In genomic region chr10:128631801-128632241, GRCh38 we compare ENCODE assay signal across 9 cellular contexts.
DNase-seq lines count a peak whose midpoint lies in the region; ATAC-seq and TF ChIP-seq lines count a peak whose summit lies in the region.
"Had no signal": no experiment of that assay in that cellular context is flagged by ENCODE, and none has a peak within 500 bp of the region (broad histone marks: within the 10 kb centered on the region; RNA-seq: fewer than 3 reads in every experiment).

No MANE protein-coding gene starts in this region.

- peak overlapping the region; percentile 67 for H2AFZ ChIP-seq in MM.1S (ENCODE audit: low read length)

- 0 out of 2 replicates have a peak, but pooled peaks cover 5% of the 10 kb centered on the region for H3K4me1 ChIP-seq in MM.1S (ENCODE audit: low read length)
- H3K4me1 ChIP-seq: pancreas had no signal

- 0 out of 2 replicates have a peak overlapping the region, but pooled peaks have one; percentile 5 for H3K4me3 ChIP-seq in MM.1S (ENCODE audit: low read length)
- H3K4me3 ChIP-seq: pancreas had no signal

- no peaks in the 10 kb centered on the region for H3K27me3 Mint-ChIP-seq in osteocyte (ENCODE audit: unreplicated experiment)

- no peaks in the 10 kb centered on the region for H3K36me3 Mint-ChIP-seq in osteocyte (ENCODE audit: unreplicated experiment)

- ATAC-seq in GM19324 (IDR thresholded peaks at IDR 0.05; ENCODE audit: low FRiP score, unreplicated experiment) (no peak), HG03025 (IDR thresholded peaks at IDR 0.05; ENCODE audit: low FRiP score, unreplicated experiment) (no peak)
- ATAC-seq: pancreas had no signal

- H3K36me3 ChIP-seq in MM.1S (replicated peaks; ENCODE audit: insufficient read depth, low read length) = no peaks in the 10 kb centered on the region
- H3K36me3 ChIP-seq: pancreas had no signal

- H3K4me2 ChIP-seq in MM.1S (ENCODE audit: low read depth, low read length) = peak overlapping the region; percentile 54

- no peaks in the 10 kb centered on the region for H3K79me2 ChIP-seq in MM.1S (ENCODE audit: low read length)

- H3K9me3 ChIP-seq in MM.1S (replicated peaks; ENCODE audit: insufficient read depth, low read length) = no peaks in the 10 kb centered on the region
- H3K9me3 ChIP-seq: pancreas had no signal

- H3K27ac ChIP-seq in MM.1S (ENCODE audit: low read length) = peak overlapping the region; percentile 42; the same call in 1 of the 2 replicates
- H3K27ac ChIP-seq: pancreas had no signal

- peaks cover 11% of the 10 kb centered on the region for H3K9me3 Mint-ChIP-seq in osteocyte (ENCODE audit: unreplicated experiment)

- H3K9ac ChIP-seq in MM.1S (ENCODE audit: low read length) = peak overlapping the region; percentile 4; the same call in 1 of the 2 replicates

- no peak overlapping the region for H3K4me3 Mint-ChIP-seq in osteocyte (ENCODE audit: unreplicated experiment)

- no peaks in the 10 kb centered on the region for H3K4me1 Mint-ChIP-seq in osteocyte (ENCODE audit: unreplicated experiment)

- TF ChIP-seq CTCF in GM10266 (IDR thresholded peaks at IDR 0.05; ENCODE audit: control insufficient read depth, insufficient read depth, low read depth, missing control alignments) (peak; percentile 38), MM.1S (IDR thresholded peaks at IDR 0.05; ENCODE audit: low read length) (peak; percentile 68), osteocyte (IDR thresholded peaks at IDR 0.05) (peak; percentile 41)

- H3K27ac Mint-ChIP-seq in osteocyte (ENCODE audit: unreplicated experiment) = no peak overlapping the region

- H4K20me1 ChIP-seq in MM.1S (ENCODE audit: insufficient read depth, low read length) = no peaks in the 10 kb centered on the region

- H3F3A ChIP-seq in MM.1S (ENCODE audit: insufficient read depth, low read length) = 0 out of 2 replicates have a peak, but pooled peaks cover 4% of the 10 kb centered on the region

- no peaks in the 10 kb centered on the region for H3K27me3 ChIP-seq in MM.1S (replicated peaks; ENCODE audit: insufficient read depth, low read length)

- DNase-seq in GM10266 (ENCODE audit: extremely low spot score) (no peak), MM.1S (peak; percentile 72), dermis blood vessel endothelial cell (peak; percentile 31), osteocyte (ENCODE audit: extremely low spot score, unreplicated experiment) (no peak), SW480 (ENCODE audit: low spot score) (no peak), occipital lobe (lab: John Stamatoyannopoulos, UW) (no peak)
- DNase-seq: pancreas had no signal

- no peaks in the 10 kb centered on the region for H3K9me2 ChIP-seq in MM.1S (replicated peaks; ENCODE audit: insufficient read depth, low read length)

Comparison
In these comparisons a context has a peak if more than half of its experiments do, and no peak if none do; other contexts are left out.
1. DNase-seq: peak in MM.1S (single experiment) and dermis blood vessel endothelial cell (single experiment); none in GM10266 (single experiment), osteocyte (single experiment), SW480 (single experiment) and occipital lobe (single experiment).
2. Peak in every context shown above with its lines, with median percentiles within 50 percentile points of each other: CTCF ChIP-seq.